25 cellular contexts compared by ENCODE assay signal in the genomic region with DNA sequence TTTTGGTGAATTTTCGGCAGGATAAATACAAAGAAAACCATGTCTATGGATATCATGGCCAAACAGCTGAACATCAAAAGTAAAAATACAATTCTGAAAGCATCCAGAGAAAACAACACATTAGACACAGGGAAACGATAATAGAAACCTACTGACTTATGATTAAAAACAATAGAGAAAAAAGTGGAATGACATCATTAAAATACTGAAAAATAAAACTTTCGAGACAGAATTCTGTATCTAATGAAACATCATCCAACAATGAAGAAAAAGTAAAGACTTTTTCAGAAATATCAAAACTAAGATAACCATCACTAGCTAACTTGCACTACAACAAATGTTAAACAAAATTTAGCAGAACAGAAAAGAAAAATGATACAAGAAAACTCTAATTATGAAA.
"Had no signal": no experiment of that assay in that cellular context is flagged by ENCODE, and none has a peak within 500 bp of the region (broad histone marks: within the 10 kb centered on the region; RNA-seq: fewer than 3 reads in every experiment).

No MANE protein-coding gene starts in this region.

- H3K27me3 ChIP-seq: dorsolateral prefrontal cortex, esophagus squamous epithelium, gastrocnemius medialis, heart right ventricle, left lung had no signal

- H3K36me3 ChIP-seq: esophagus squamous epithelium, gastrocnemius medialis, lower lobe of right lung had no signal

- H3K9me3 ChIP-seq: gastrocnemius medialis had no signal

- H3K4me1 Mint-ChIP-seq: mesothelial cell of epicardium, naive B cell had no signal

- H3K27me3 Mint-ChIP-seq: naive B cell had no signal

- H3K27ac Mint-ChIP-seq: mesothelial cell of epicardium, naive B cell had no signal

- H3K4me1 ChIP-seq: esophagus squamous epithelium, gastrocnemius medialis, heart right ventricle, left lung, lower lobe of right lung had no signal

- H3K4me3 ChIP-seq: coronary artery, esophagus squamous epithelium, gastrocnemius medialis, heart right ventricle, left lung, lower lobe of right lung, mucosa of descending colon had no signal

- H3K27ac ChIP-seq: coronary artery, dorsolateral prefrontal cortex, epithelial cell of prostate, esophagus squamous epithelium, gastrocnemius medialis, heart right ventricle, left lung, lower lobe of right lung had no signal

- FAIRE-seq: keratinocyte had no signal

- H3K4me3 Mint-ChIP-seq: mesothelial cell of epicardium, naive B cell had no signal

- DNase-seq: dermis blood vessel endothelial cell; dorsolateral prefrontal cortex; effector CD4-positive, alpha-beta T cell; effector memory CD4-positive, alpha-beta T cell; erythroblast; esophagus squamous epithelium; foreskin fibroblast; foreskin melanocyte; gastrocnemius medialis; glutamatergic neuron; head of caudate nucleus; heart right ventricle; hippocampal formation; left cardiac atrium; left lung; left ventricle myocardium superior; lower lobe of right lung; mesenchymal stem cell; mucosa of descending colon; naive B cell had no signal

- ATAC-seq: esophagus mucosa, gastrocnemius medialis, heart right ventricle, left cardiac atrium, left lung, left ventricle myocardium superior, lower lobe of right lung, mucosa of descending colon had no signal
